In the genomic region with DNA sequence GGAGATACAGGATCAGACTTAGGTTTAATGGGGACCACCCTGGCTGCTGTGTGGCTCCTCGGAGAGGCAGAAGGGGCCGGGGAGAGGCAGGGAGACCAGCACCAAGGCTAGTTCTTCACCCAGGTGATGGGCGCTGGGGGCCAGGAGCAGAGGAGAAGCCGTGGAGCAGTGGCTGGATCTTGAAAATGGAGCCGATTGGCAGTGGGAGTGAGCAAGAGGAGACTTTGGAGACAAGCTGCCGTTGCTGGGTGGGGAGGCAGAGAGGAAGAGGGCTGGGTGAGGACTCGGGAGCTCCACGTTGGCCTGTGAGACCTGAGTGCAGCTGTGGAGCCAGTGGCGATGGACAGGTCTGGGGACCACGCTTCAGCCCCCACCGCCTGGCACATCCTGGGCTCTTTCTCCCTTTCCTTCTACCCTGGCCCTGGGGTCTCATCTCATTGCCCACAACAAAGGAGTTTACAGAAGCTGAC, we compare ENCODE assay signal across 25 cellular contexts. TPM values are rescaled to one million over a fixed set of nuclear protein-coding genes. Genes with fewer than 3 reads are reported as not detected.
DNase-seq lines count a peak whose midpoint lies in the region; ATAC-seq, FAIRE-seq and TF ChIP-seq lines count a peak whose summit lies in the region.
"Had no signal": no experiment of that assay in that cellular context is flagged by ENCODE, and none has a peak within 500 bp of the region (broad histone marks: within the 10 kb centered on the region; RNA-seq: fewer than 3 reads in every experiment).

No MANE protein-coding gene starts in this region.

- H4K20me1 ChIP-seq in GM23338 (replicated peaks; ENCODE audit: insufficient read depth) (no peaks in the 10 kb centered on the region), osteoblast (ENCODE audit: insufficient read depth, low read length) (no peaks in the 10 kb centered on the region)

- no peak overlapping the region for H3K4me2 ChIP-seq in GM23338
- H3K4me2 ChIP-seq in osteoblast (ENCODE audit: insufficient read depth, low read length): no peak overlapping the region
- H3K4me2 ChIP-seq: A549, SK-N-SH had no signal

- no peak overlapping the region for H3K27ac ChIP-seq in GM23338 (ENCODE audit: low read depth)
- H3K27ac ChIP-seq in HEK293 (ENCODE audit: extremely low read depth, low read depth, low read length): no peak overlapping the region
- no peak overlapping the region for H3K27ac ChIP-seq in endodermal cell (ENCODE audit: low read depth, low read length)
- H3K27ac ChIP-seq in osteoblast (ENCODE audit: low read depth, low read length): no peak overlapping the region
- H3K27ac ChIP-seq: A549, C4-2B, GM23248, HL-60 had no signal

- POLR2A ChIA-PET in HEK293 (lab: Yijun Ruan, JAX): no interaction called here

- H3K9me3 Mint-ChIP-seq in GM23338: no peaks in the 10 kb centered on the region
- no peaks in the 10 kb centered on the region for H3K9me3 Mint-ChIP-seq in endodermal cell
- H3K9me3 Mint-ChIP-seq: CD8-positive, alpha-beta T cell had no signal

- peaks cover 9% of the 10 kb centered on the region; the same call in 1 of the 3 replicates for H3K4me1 Mint-ChIP-seq in GM23338
- H3K4me1 Mint-ChIP-seq in endodermal cell: no peaks in the 10 kb centered on the region

- H3K4me1 ChIP-seq in GM23338 (ENCODE audit: insufficient read depth) (no peaks in the 10 kb centered on the region; the same call in 1 of the 2 replicates), HEK293 (ENCODE audit: control insufficient read depth, insufficient read depth, low read length) (no peaks in the 10 kb centered on the region), endodermal cell (ENCODE audit: control insufficient read depth, insufficient read depth, low read length) (no peaks in the 10 kb centered on the region), osteoblast (ENCODE audit: insufficient read depth, low read length) (no peaks in the 10 kb centered on the region)
- H3K4me1 ChIP-seq: A549, Caco-2 had no signal

- no peaks in the 10 kb centered on the region for H3F3A ChIP-seq in GM23338 (replicated peaks; ENCODE audit: low read depth)

- H3K4me3 ChIP-seq in GM23338 (no peak overlapping the region), HEK293 (ENCODE audit: low read depth, low read length) (no peak overlapping the region), endodermal cell (ENCODE audit: low read length) (no peak overlapping the region), osteoblast (ENCODE audit: insufficient read depth, low read length) (no peak overlapping the region)
- H3K4me3 ChIP-seq: A549, GM23248 had no signal

- H3K9ac ChIP-seq in endodermal cell (ENCODE audit: extremely low read depth, low read length, poor library complexity, severe bottlenecking): no peak overlapping the region
- H3K9ac ChIP-seq: GM23248, SK-N-SH had no signal

- no peak for FAIRE-seq in GM12892 (lab: Jason Lieb, UNC)
- FAIRE-seq: A549, G401.6 had no signal

- 71 to 87% methylated on average over 7 to 11 of the region's 11 CpGs for WGBS in endodermal cell (ENCODE audit: insufficient coverage in 1 of 2, insufficient read length in 1 of 2), 2 experiments

- H3K36me3 Mint-ChIP-seq in GM23338 (ENCODE audit: low read depth) (no peaks in the 10 kb centered on the region), endodermal cell (ENCODE audit: low read depth) (no peaks in the 10 kb centered on the region)
- H3K36me3 Mint-ChIP-seq: CD8-positive, alpha-beta T cell had no signal

- H3K27ac Mint-ChIP-seq in GM23338 (no peak overlapping the region), endodermal cell (no peak overlapping the region)
- H3K27ac Mint-ChIP-seq: CD8-positive, alpha-beta T cell had no signal

- H3K4me3 Mint-ChIP-seq in GM23338 (no peak overlapping the region), endodermal cell (no peak overlapping the region)
- H3K4me3 Mint-ChIP-seq: CD8-positive, alpha-beta T cell had no signal

- peaks cover 18% of the 10 kb centered on the region for H3K27me3 Mint-ChIP-seq in GM23338 (ENCODE audit: insufficient read depth, low read depth, poor library complexity)
- no peaks in the 10 kb centered on the region for H3K27me3 Mint-ChIP-seq in endodermal cell (ENCODE audit: insufficient read depth)

- no peaks in the 10 kb centered on the region for H3K36me3 ChIP-seq in GM23338 (ENCODE audit: insufficient read depth)
- no peaks in the 10 kb centered on the region for H3K36me3 ChIP-seq in HEK293 (ENCODE audit: control insufficient read depth in 2 of 2, insufficient read depth in 1 of 2, low read length in 2 of 2)
- no peaks in the 10 kb centered on the region for H3K36me3 ChIP-seq in endodermal cell (ENCODE audit: control insufficient read depth, insufficient read depth, low read length)
- H3K36me3 ChIP-seq in osteoblast (ENCODE audit: insufficient read depth, low read length): no peaks in the 10 kb centered on the region

- ATAC-seq in GM23338: peak; percentile 33; the same call in 1 of the 3 replicates
- ATAC-seq: CD8-positive, alpha-beta T cell; PC-3 had no signal

- no peaks in the 10 kb centered on the region for H3K27me3 ChIP-seq in GM23338 (ENCODE audit: insufficient read depth)
- peaks cover 2% of the 10 kb centered on the region for H3K27me3 ChIP-seq in endodermal cell (ENCODE audit: control insufficient read depth, insufficient read depth, low read length, poor library complexity, severe bottlenecking)
- peaks cover 10% of the 10 kb centered on the region for H3K27me3 ChIP-seq in osteoblast (ENCODE audit: insufficient read depth, low read length)

- H3K9me2 ChIP-seq in GM23338 (ENCODE audit: insufficient read depth): 0 out of 2 replicates have a peak, but pooled peaks cover 4% of the 10 kb centered on the region
- H3K9me2 ChIP-seq: SK-N-SH had no signal

- no peak for DNase-seq in GM23338 (ENCODE audit: low spot score)
- DNase-seq in endodermal cell: peak; percentile 65
- DNase-seq in osteoblast (ENCODE audit: insufficient read length, low spot score, missing footprints): peak; percentile 58
- no peak for DNase-seq in putamen (ENCODE audit: low spot score)
- no peak for DNase-seq in GM12892 (ENCODE audit: insufficient read length)
- no peak for DNase-seq in KG1 (lab: John Stamatoyannopoulos, UW)
- DNase-seq: Caco-2; GM23248; HCEC 1CT; Kasumi-1; NCI-H1092 treated with DMSO at 0.1 percent for 48 hours; NCI-H1436; NCI-H1930; NCI-H2107; NCI-H524; NCI-H82; NK-92 treated with Interleukin-12 subunit alpha and Interleukin-12 subunit beta, amount 100 ng/mL, for 24 hours; PC-3; SK-N-SH had no signal

- TF ChIP-seq CTCF in GM23338 (conservative IDR thresholded peaks at IDR 0.05; ENCODE audit: low read depth in 2 of 2): no peak
- no peak for TF ChIP-seq CTCF in HEK293 (tag by site-specific recombination; IDR thresholded peaks at IDR 0.05)
- TF ChIP-seq CTCF in endodermal cell (conservative IDR thresholded peaks at IDR 0.05): no peak
- TF ChIP-seq CTCF in osteoblast (IDR thresholded peaks at IDR 0.05; ENCODE audit: extremely low read depth, low read depth, low read length): no peak

- H3K79me2 ChIP-seq in GM23338 (replicated peaks; ENCODE audit: insufficient read depth) (no peaks in the 10 kb centered on the region), osteoblast (ENCODE audit: insufficient read depth, low read length) (no peaks in the 10 kb centered on the region)

- no peak for TF ChIP-seq POLR2A in GM12892 (IDR thresholded peaks at IDR 0.05; ENCODE audit: low read depth, low read length)

- no peak overlapping the region for H2AFZ ChIP-seq in GM23338
- no peak overlapping the region for H2AFZ ChIP-seq in osteoblast (ENCODE audit: low read length)
- H2AFZ ChIP-seq: GM23248 had no signal

- H3K9me3 ChIP-seq in HEK293 (ENCODE audit: control insufficient read depth, insufficient read depth, low read depth, low read length) (no peaks in the 10 kb centered on the region), endodermal cell (ENCODE audit: control insufficient read depth, low read length) (no peaks in the 10 kb centered on the region), osteoblast (ENCODE audit: low read depth, low read length) (no peaks in the 10 kb centered on the region)
- H3K9me3 ChIP-seq: A549, Caco-2, SK-N-SH had no signal

- CTCF ChIA-PET in HEK293 (lab: Yijun Ruan, JAX): interaction anchor here (1.8 kb wide), 1 partner anchor 11 kb away, joined by 6 read pairs; no protein-coding TSS in a partner anchor

TF ChIP-seq in GM23338, 12 proteins besides CTCF, POLR2A, EP300 and RAD21 (continues in another document):
- no peak for TF ChIP-seq POLR2AphosphoS5 (IDR thresholded peaks at IDR 0.05; ENCODE audit: low read depth)

TF ChIP-seq in HEK293, 187 proteins besides CTCF, POLR2A, EP300 and RAD21:
- TF ChIP-seq, protein P1, sequence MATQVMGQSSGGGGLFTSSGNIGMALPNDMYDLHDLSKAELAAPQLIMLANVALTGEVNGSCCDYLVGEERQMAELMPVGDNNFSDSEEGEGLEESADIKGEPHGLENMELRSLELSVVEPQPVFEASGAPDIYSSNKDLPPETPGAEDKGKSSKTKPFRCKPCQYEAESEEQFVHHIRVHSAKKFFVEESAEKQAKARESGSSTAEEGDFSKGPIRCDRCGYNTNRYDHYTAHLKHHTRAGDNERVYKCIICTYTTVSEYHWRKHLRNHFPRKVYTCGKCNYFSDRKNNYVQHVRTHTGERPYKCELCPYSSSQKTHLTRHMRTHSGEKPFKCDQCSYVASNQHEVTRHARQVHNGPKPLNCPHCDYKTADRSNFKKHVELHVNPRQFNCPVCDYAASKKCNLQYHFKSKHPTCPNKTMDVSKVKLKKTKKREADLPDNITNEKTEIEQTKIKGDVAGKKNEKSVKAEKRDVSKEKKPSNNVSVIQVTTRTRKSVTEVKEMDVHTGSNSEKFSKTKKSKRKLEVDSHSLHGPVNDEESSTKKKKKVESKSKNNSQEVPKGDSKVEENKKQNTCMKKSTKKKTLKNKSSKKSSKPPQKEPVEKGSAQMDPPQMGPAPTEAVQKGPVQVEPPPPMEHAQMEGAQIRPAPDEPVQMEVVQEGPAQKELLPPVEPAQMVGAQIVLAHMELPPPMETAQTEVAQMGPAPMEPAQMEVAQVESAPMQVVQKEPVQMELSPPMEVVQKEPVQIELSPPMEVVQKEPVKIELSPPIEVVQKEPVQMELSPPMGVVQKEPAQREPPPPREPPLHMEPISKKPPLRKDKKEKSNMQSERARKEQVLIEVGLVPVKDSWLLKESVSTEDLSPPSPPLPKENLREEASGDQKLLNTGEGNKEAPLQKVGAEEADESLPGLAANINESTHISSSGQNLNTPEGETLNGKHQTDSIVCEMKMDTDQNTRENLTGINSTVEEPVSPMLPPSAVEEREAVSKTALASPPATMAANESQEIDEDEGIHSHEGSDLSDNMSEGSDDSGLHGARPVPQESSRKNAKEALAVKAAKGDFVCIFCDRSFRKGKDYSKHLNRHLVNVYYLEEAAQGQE (tag by site-specific recombination; IDR thresholded peaks at IDR 0.05): peak; percentile 74
- TF ChIP-seq ZNF239 (tag by site-specific recombination; IDR thresholded peaks at IDR 0.05): no peak
TF ChIP-seq in HEK293: peak in this region for 1.

RNA-seq across cellular contexts. Expression of a gene that starts 9.0 kb away (rescaled TPM):
- total RNA-seq in GM23338 (2014; rRNA removed; shearing (Covaris generic)): 65.1 and 65.6 TPM in 2 replicates
- 26.0 and 26.7 TPM in 2 replicates for polyA plus RNA-seq in GM23338 (2016; fragmentation: Nextera tagmentation; extraction: Ambion mirVana)
- total RNA-seq in endodermal cell (10 to 100 TPM; 35.6 to 62.2 TPM), osteoblast (0.29 and 0.72 TPM in 2 replicates)
- polyA plus RNA-seq in endodermal cell (2013, experiment 1 of 2): 12.5 TPM
- polyA plus RNA-seq in endodermal cell (2013, experiment 2 of 2): 12.2 TPM
- polyA plus RNA-seq in GM12892 (2012; ENCODE audit: missing spikeins): 3.0 TPM

Comparison
In these comparisons a context has a peak if more than half of its experiments do, and no peak if none do; other contexts are left out.
1. DNase-seq: peak in endodermal cell (single experiment) and osteoblast (single experiment); none in GM23338 (single experiment), putamen (single experiment), GM12892 (single experiment) and KG1 (single experiment).
2. RNA of a gene that starts 9.0 kb away (total RNA-seq): 65.1 to 65.6 TPM in GM23338 and 35.6 to 62.2 TPM in endodermal cell; 0.29 to 0.72 TPM in osteoblast; every median in the first group is over 10 times any median in the second.